ENCODE assay signal across 15 cellular contexts in genomic region chr12:103348935-103349334, GRCh38.
"Had no signal": no experiment of that assay in that cellular context is flagged by ENCODE, and none has a peak within 500 bp of the region (broad histone marks: within the 10 kb centered on the region; RNA-seq: fewer than 3 reads in every experiment).

No MANE protein-coding gene starts in this region.

- H3K9me3 Mint-ChIP-seq: nephron progenitor cell; stimulated activated naive CD8-positive, alpha-beta T cell treated with anti-CD3 and anti-CD28 coated beads, Interleukin-15, Interleukin-2, amounts not matched to agents 100 ng/mL and 50 ng/mL, for 24 hours had no signal

- DNase-seq: activated CD4-positive, alpha-beta T cell treated with anti-CD3 and anti-CD28 coated beads, Interleukin-2, amount 10 ng/mL, durations not matched to agents 7 days and 5 days; activated CD4-positive, CD25-positive, alpha-beta regulatory T cell; activated gamma-delta T cell; adrenal gland; dermis blood vessel endothelial cell; effector memory CD8-positive, alpha-beta T cell; foreskin melanocyte; nephron progenitor cell; occipital lobe; stimulated activated CD4-positive, alpha-beta T cell treated with anti-CD3 and anti-CD28 coated beads, Interleukin-15, amount 100 ng/mL, for 24 hours; stimulated activated CD4-positive, alpha-beta T cell treated with anti-CD3 and anti-CD28 coated beads, Interleukin-4, amount 100 ng/mL, for 1 hour; testis; upper lobe of left lung had no signal

- H3K4me1 Mint-ChIP-seq: nephron progenitor cell had no signal

- ATAC-seq: effector memory CD8-positive, alpha-beta T cell had no signal

- H3K27ac Mint-ChIP-seq: activated CD4-positive, alpha-beta T cell treated with anti-CD3 and anti-CD28 coated beads, Interleukin-2, amount 10 ng/mL, durations not matched to agents 7 days and 5 days; effector memory CD8-positive, alpha-beta T cell; nephron progenitor cell; stimulated activated naive CD8-positive, alpha-beta T cell treated with anti-CD3 and anti-CD28 coated beads, Interleukin-15, Interleukin-2, amounts not matched to agents 100 ng/mL and 50 ng/mL, for 24 hours had no signal

- H3K4me3 Mint-ChIP-seq: activated CD4-positive, alpha-beta T cell treated with anti-CD3 and anti-CD28 coated beads, Interleukin-2, amount 10 ng/mL, durations not matched to agents 7 days and 5 days; effector memory CD8-positive, alpha-beta T cell; nephron progenitor cell; stimulated activated naive CD8-positive, alpha-beta T cell treated with anti-CD3 and anti-CD28 coated beads, Interleukin-15, Interleukin-2, amounts not matched to agents 100 ng/mL and 50 ng/mL, for 24 hours had no signal

- H3K27me3 Mint-ChIP-seq: activated CD4-positive, alpha-beta T cell treated with anti-CD3 and anti-CD28 coated beads, Interleukin-2, amount 10 ng/mL, durations not matched to agents 7 days and 5 days; effector memory CD8-positive, alpha-beta T cell; stimulated activated naive CD8-positive, alpha-beta T cell treated with anti-CD3 and anti-CD28 coated beads, Interleukin-15, Interleukin-2, amounts not matched to agents 100 ng/mL and 50 ng/mL, for 24 hours had no signal

- H3K4me3 ChIP-seq: adrenal gland, right atrium auricular region, testis, upper lobe of left lung had no signal
